In genomic region chr6:11018225-11018624, GRCh38 we compare ENCODE assay signal across 1 cellular context.
A peak's percentile ranks its signal among the peaks of the same experiment; 100 is the strongest.
TF ChIP-seq lines count a peak whose summit lies in the region.

No MANE protein-coding gene starts in this region.

TF ChIP-seq in H1, 55 proteins besides CTCF, POLR2A, EP300 and RAD21:
- no peak for TF ChIP-seq TCF12 (IDR thresholded peaks at IDR 0.05; ENCODE audit: low read depth, low read length)
- TF ChIP-seq, protein P1, sequence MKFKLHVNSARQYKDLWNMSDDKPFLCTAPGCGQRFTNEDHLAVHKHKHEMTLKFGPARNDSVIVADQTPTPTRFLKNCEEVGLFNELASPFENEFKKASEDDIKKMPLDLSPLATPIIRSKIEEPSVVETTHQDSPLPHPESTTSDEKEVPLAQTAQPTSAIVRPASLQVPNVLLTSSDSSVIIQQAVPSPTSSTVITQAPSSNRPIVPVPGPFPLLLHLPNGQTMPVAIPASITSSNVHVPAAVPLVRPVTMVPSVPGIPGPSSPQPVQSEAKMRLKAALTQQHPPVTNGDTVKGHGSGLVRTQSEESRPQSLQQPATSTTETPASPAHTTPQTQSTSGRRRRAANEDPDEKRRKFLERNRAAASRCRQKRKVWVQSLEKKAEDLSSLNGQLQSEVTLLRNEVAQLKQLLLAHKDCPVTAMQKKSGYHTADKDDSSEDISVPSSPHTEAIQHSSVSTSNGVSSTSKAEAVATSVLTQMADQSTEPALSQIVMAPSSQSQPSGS (IDR thresholded peaks at IDR 0.05; ENCODE audit: low read length): no peak
- no peak for TF ChIP-seq MAFK (IDR thresholded peaks at IDR 0.05; ENCODE audit: low read depth, low read length)
- no peak for TF ChIP-seq TAF7 (optimal IDR thresholded peaks at IDR 0.05; ENCODE audit: borderline replicate concordance, low read depth, low read length)
- peak; percentile 62; the same call in 1 of the 2 replicates for TF ChIP-seq CEBPB (IDR thresholded peaks at IDR 0.05; ENCODE audit: low read depth, low read length)
- no peak for TF ChIP-seq POLR2AphosphoS5 (IDR thresholded peaks at IDR 0.05; ENCODE audit: low read depth, low read length)
- TF ChIP-seq USF2 (IDR thresholded peaks at IDR 0.05; ENCODE audit: low read length): no peak
- no peak for TF ChIP-seq NANOG (IDR thresholded peaks at IDR 0.05; ENCODE audit: insufficient read depth, low read depth, low read length, poor library complexity, severe bottlenecking)
- no peak for TF ChIP-seq HDAC2 (IDR thresholded peaks at IDR 0.05; ENCODE audit: borderline replicate concordance in 1 of 2, low read depth in 2 of 2, low read length in 2 of 2)
TF ChIP-seq in H1: peak in this region for 1.
